In the genomic region with DNA sequence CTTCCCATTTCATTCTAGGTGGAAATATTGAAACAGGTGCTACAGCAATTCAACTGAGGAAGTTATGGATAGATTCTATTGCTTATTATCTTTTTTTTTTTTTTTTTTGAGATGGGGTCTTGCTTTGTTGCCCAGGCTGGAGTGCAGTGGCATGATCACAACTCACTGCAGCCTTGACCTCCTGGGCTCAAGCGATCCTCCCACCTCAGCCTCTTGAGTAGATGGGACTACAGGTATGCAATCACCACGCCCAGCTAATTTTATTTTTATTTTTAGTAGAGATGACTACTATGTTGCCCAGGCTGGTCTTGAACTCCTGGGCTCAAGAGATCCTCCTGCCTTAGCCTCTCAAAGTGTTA, we compare ENCODE assay signal across 7 cellular contexts. TPM values are rescaled to one million over a fixed set of nuclear protein-coding genes. Genes with fewer than 3 reads are reported as not detected.
DNase-seq lines count a peak whose midpoint lies in the region; ATAC-seq, FAIRE-seq and TF ChIP-seq lines count a peak whose summit lies in the region.
"Not testable (repeated sequence)": the region's sequence is repeated elsewhere in the genome, so short reads cannot be mapped to it uniquely, and the experiment has no call there.

No MANE protein-coding gene starts in this region.

- peaks cover 54% of the 10 kb centered on the region for H3K4me1 ChIP-seq in CD4-positive, CD25-positive, alpha-beta regulatory T cell (ENCODE audit: control insufficient read depth, insufficient read depth, low read length, poor library complexity, severe bottlenecking)
- H3K4me1 ChIP-seq in heart left ventricle (peaks cover 0 to 58% (median 31%) of the 10 kb centered on the region in 12 donors), HepG2 (ENCODE audit: insufficient read depth, low read length) (peaks cover 84% of the 10 kb centered on the region)

- peaks cover 27 to 79% (median 62%) of the 10 kb centered on the region in 4 donors for H3K4me1 Mint-ChIP-seq in CD4-positive, CD25-positive, alpha-beta regulatory T cell
- H3K4me1 Mint-ChIP-seq in activated CD4-positive, alpha-beta T cell treated with anti-CD3 and anti-CD28 coated beads for 36 hours, result peaks cover 86% of the 10 kb centered on the region
- peaks cover 86% of the 10 kb centered on the region for H3K4me1 Mint-ChIP-seq in activated naive CD4-positive, alpha-beta T cell treated with anti-CD3 and anti-CD28 coated beads for 36 hours (ENCODE audit: low read depth)
- peaks cover 31% of the 10 kb centered on the region for H3K4me1 Mint-ChIP-seq in neural crest cell
- peaks cover 60% of the 10 kb centered on the region for H3K4me1 Mint-ChIP-seq in stimulated activated effector memory CD8-positive, alpha-beta T cell treated with anti-CD3 and anti-CD28 coated beads, Interleukin-12 subunit alpha, Interleukin-12 subunit beta, amount 100 ng/mL, for 72 hours

- CTCF ChIA-PET in activated CD4-positive, alpha-beta T cell treated with anti-CD3 and anti-CD28 coated beads for 36 hours (lab: Charles Lee), result interaction anchor here (1.0 kb wide), 1 partner anchor 41 kb away, joined by 4 read pairs; no protein-coding TSS in a partner anchor
- CTCF ChIA-PET in activated naive CD4-positive, alpha-beta T cell treated with anti-CD3 and anti-CD28 coated beads for 36 hours (lab: Charles Lee); HepG2 (lab: Yijun Ruan, JAX; ENCODE audit: low intra/inter-chr PET ratio, low total read pairs): not testable (repeated sequence)

- POLR2A ChIA-PET in activated CD4-positive, alpha-beta T cell treated with anti-CD3 and anti-CD28 coated beads for 36 hours (lab: Charles Lee), result not testable (repeated sequence)
- POLR2A ChIA-PET in HepG2 (lab: Yijun Ruan, JAX), result interaction anchor here (4.4 kb wide), 1 partner anchor 103 kb away, joined by 17 read pairs; the partner anchor contains the start of gene POP4

- H3K27ac ChIP-seq in CD4-positive, CD25-positive, alpha-beta regulatory T cell (ENCODE audit: insufficient read depth, low read length, poor library complexity, severe bottlenecking), result not testable (repeated sequence)
- H3K27ac ChIP-seq in heart left ventricle (peak overlapping the region in 11 of 12 donors; percentile 10 to 81 (median 59)), HepG2 (ENCODE audit: extremely low read length, insufficient read depth, low read length) (peak overlapping the region; percentile 95)

- FAIRE-seq in HepG2 (lab: Jason Lieb, UNC), result not testable (repeated sequence)

- TF ChIP-seq RAD21 in HepG2 (CRISPR knock-in tag; IDR thresholded peaks at IDR 0.05), result not testable (repeated sequence)

- H3K4me3 Mint-ChIP-seq in CD4-positive, CD25-positive, alpha-beta regulatory T cell, result peak overlapping the region in 1 of 4 donors; percentile 59
- not testable (repeated sequence) for H3K4me3 Mint-ChIP-seq in activated CD4-positive, alpha-beta T cell treated with anti-CD3 and anti-CD28 coated beads for 36 hours; activated naive CD4-positive, alpha-beta T cell treated with anti-CD3 and anti-CD28 coated beads for 36 hours; stimulated activated effector memory CD8-positive, alpha-beta T cell treated with anti-CD3 and anti-CD28 coated beads, Interleukin-12 subunit alpha, Interleukin-12 subunit beta, amount 100 ng/mL, for 72 hours
- peak overlapping the region; percentile 1 for H3K4me3 Mint-ChIP-seq in neural crest cell

- not testable (repeated sequence) for TF ChIP-seq CTCF in heart left ventricle (IDR thresholded peaks at IDR 0.05); HepG2 (CRISPR knock-in tag; IDR thresholded peaks at IDR 0.05); neural crest cell (conservative IDR thresholded peaks at IDR 0.05)

- not testable (repeated sequence) for H2AFZ ChIP-seq in HepG2 (ENCODE audit: low read length)

- H3K36me3 ChIP-seq in CD4-positive, CD25-positive, alpha-beta regulatory T cell (ENCODE audit: control insufficient read depth, insufficient read depth, low read length), result peaks cover 41% of the 10 kb centered on the region
- H3K36me3 ChIP-seq in heart left ventricle (peaks cover 0 to 42% (median 28%) of the 10 kb centered on the region in 9 donors), HepG2 (replicated peaks in 1 of 2; ENCODE audit: control insufficient read depth in 1 of 2, insufficient read depth in 2 of 2, low read length in 2 of 2) (peaks cover 2 to 25% of the 10 kb centered on the region in 2 experiments; a peak in 3 of 5 replicates)

- intact Hi-C loops in activated CD4-positive, alpha-beta T cell treated with anti-CD3 and anti-CD28 coated beads for 36 hours (cut with DNase I, micrococcal nuclease); activated naive CD4-positive, alpha-beta T cell treated with anti-CD3 and anti-CD28 coated beads for 36 hours (cut with micrococcal nuclease); heart left ventricle (cut with DNase I): not testable (repeated sequence)
- intact Hi-C loops in HepG2 (cut with micrococcal nuclease; ENCODE audit: unreplicated experiment), result loop anchor here (5.0 kb wide), 1 partner anchor 102 kb away; the partner anchor contains the start of gene POP4

- not testable (repeated sequence) for H3K9me3 ChIP-seq in CD4-positive, CD25-positive, alpha-beta regulatory T cell (ENCODE audit: control insufficient read depth in 2 of 2, low read length in 2 of 2); heart left ventricle; HepG2 (ENCODE audit: low read length)

- not testable (repeated sequence) for H3K27me3 Mint-ChIP-seq in CD4-positive, CD25-positive, alpha-beta regulatory T cell; activated CD4-positive, alpha-beta T cell treated with anti-CD3 and anti-CD28 coated beads for 36 hours; activated naive CD4-positive, alpha-beta T cell treated with anti-CD3 and anti-CD28 coated beads for 36 hours (ENCODE audit: low read depth); neural crest cell (ENCODE audit: low read depth)

- in situ Hi-C loops in HepG2 (cut with HindIII; ENCODE audit: extremely low pct_ligation_motif_present, low pct_unique_long_range_greater_than_20kb), result not testable (repeated sequence)

- not testable (repeated sequence) for H3K9me3 Mint-ChIP-seq in CD4-positive, CD25-positive, alpha-beta regulatory T cell; activated CD4-positive, alpha-beta T cell treated with anti-CD3 and anti-CD28 coated beads for 36 hours (ENCODE audit: low read depth); activated naive CD4-positive, alpha-beta T cell treated with anti-CD3 and anti-CD28 coated beads for 36 hours; neural crest cell; stimulated activated effector memory CD8-positive, alpha-beta T cell treated with anti-CD3 and anti-CD28 coated beads, Interleukin-12 subunit alpha, Interleukin-12 subunit beta, amount 100 ng/mL, for 72 hours

- H4K20me1 ChIP-seq in HepG2 (ENCODE audit: insufficient read depth, low read length), result not testable (repeated sequence)

- not testable (repeated sequence) for H3K27me3 ChIP-seq in CD4-positive, CD25-positive, alpha-beta regulatory T cell (ENCODE audit: control insufficient read depth, insufficient read depth, low read length); heart left ventricle; HepG2 (ENCODE audit: control insufficient read depth in 1 of 2, insufficient read depth in 2 of 2, low read length in 2 of 2)

- H3K27ac Mint-ChIP-seq in CD4-positive, CD25-positive, alpha-beta regulatory T cell, result peak overlapping the region; percentile 43 to 90 (median 74)
- H3K27ac Mint-ChIP-seq in activated CD4-positive, alpha-beta T cell treated with anti-CD3 and anti-CD28 coated beads for 36 hours, result peak overlapping the region; percentile 27
- peak overlapping the region; percentile 31 for H3K27ac Mint-ChIP-seq in activated naive CD4-positive, alpha-beta T cell treated with anti-CD3 and anti-CD28 coated beads for 36 hours
- H3K27ac Mint-ChIP-seq in neural crest cell (ENCODE audit: unreplicated experiment), result not testable (repeated sequence)
- peak overlapping the region; percentile 52 for H3K27ac Mint-ChIP-seq in stimulated activated effector memory CD8-positive, alpha-beta T cell treated with anti-CD3 and anti-CD28 coated beads, Interleukin-12 subunit alpha, Interleukin-12 subunit beta, amount 100 ng/mL, for 72 hours

- WGBS in heart left ventricle, 4 donors, result 91 to 95% (median 93%) methylated on average over 2 of the region's 2 CpGs
- 87% methylated on average over 2 of the region's 2 CpGs for WGBS in HepG2 (ENCODE audit: low lambda C conversion rate)

- H3K4me2 ChIP-seq in HepG2 (ENCODE audit: low read depth, low read length), result peak overlapping the region; percentile 98

- not testable (repeated sequence) for TF ChIP-seq POLR2A in heart left ventricle (IDR thresholded peaks at IDR 0.05); HepG2 (IDR thresholded peaks at IDR 0.05; ENCODE audit: insufficient read depth in 1 of 2, low read depth in 2 of 2, low read length in 2 of 2)

- H3K36me3 Mint-ChIP-seq in CD4-positive, CD25-positive, alpha-beta regulatory T cell, result peaks cover 17% of the 10 kb centered on the region
- H3K36me3 Mint-ChIP-seq in activated CD4-positive, alpha-beta T cell treated with anti-CD3 and anti-CD28 coated beads for 36 hours (ENCODE audit: low read depth), result peaks cover 47% of the 10 kb centered on the region
- peaks cover 31% of the 10 kb centered on the region for H3K36me3 Mint-ChIP-seq in activated naive CD4-positive, alpha-beta T cell treated with anti-CD3 and anti-CD28 coated beads for 36 hours (ENCODE audit: low read depth)
- not testable (repeated sequence) for H3K36me3 Mint-ChIP-seq in neural crest cell (ENCODE audit: low read depth)
- peaks cover 64% of the 10 kb centered on the region for H3K36me3 Mint-ChIP-seq in stimulated activated effector memory CD8-positive, alpha-beta T cell treated with anti-CD3 and anti-CD28 coated beads, Interleukin-12 subunit alpha, Interleukin-12 subunit beta, amount 100 ng/mL, for 72 hours

- DNase-seq in CD4-positive, CD25-positive, alpha-beta regulatory T cell; activated CD4-positive, alpha-beta T cell treated with anti-CD3 and anti-CD28 coated beads for 36 hours; activated naive CD4-positive, alpha-beta T cell treated with anti-CD3 and anti-CD28 coated beads for 36 hours; heart left ventricle; HepG2 (ENCODE audit: low spot score); neural crest cell (ENCODE audit: low read depth, low spot score); stimulated activated effector memory CD8-positive, alpha-beta T cell treated with anti-CD3 and anti-CD28 coated beads, Interleukin-12 subunit alpha, Interleukin-12 subunit beta, amount 100 ng/mL, for 72 hours (ENCODE audit: low spot score in 2 of 2): not testable (repeated sequence)

- not testable (repeated sequence) for TF ChIP-seq EP300 in HepG2 (IDR thresholded peaks at IDR 0.05; ENCODE audit: low read depth in 2 of 2, low read length in 2 of 2); HepG2 (CRISPR knock-in tag; IDR thresholded peaks at IDR 0.05; ENCODE audit: borderline replicate concordance)

- not testable (repeated sequence) for H3K4me3 ChIP-seq in CD4-positive, CD25-positive, alpha-beta regulatory T cell (ENCODE audit: low read depth, low read length)
- peak overlapping the region in 1 of 12 donors; percentile 19 for H3K4me3 ChIP-seq in heart left ventricle
- H3K4me3 ChIP-seq in HepG2 (replicated peaks in 1 of 3; ENCODE audit: insufficient read depth in 1 of 3, low read depth in 2 of 3, low read length in 3 of 3), result peak overlapping the region in 2 of 3 experiments; percentile 45 to 74; a peak in 3 of 6 replicates

- not testable (repeated sequence) for BruUV-seq in HepG2 (replicated peaks; lab: Mats Ljungman, UMichigan)

- peak overlapping the region; percentile 76 for H3K9ac ChIP-seq in HepG2 (ENCODE audit: insufficient read depth, low read depth, low read length)

- not testable (repeated sequence) for ATAC-seq in CD4-positive, CD25-positive, alpha-beta regulatory T cell (ENCODE audit: low read depth in 2 of 2); activated CD4-positive, alpha-beta T cell treated with anti-CD3 and anti-CD28 coated beads for 36 hours; heart left ventricle; HepG2; stimulated activated effector memory CD8-positive, alpha-beta T cell treated with anti-CD3 and anti-CD28 coated beads, Interleukin-12 subunit alpha, Interleukin-12 subunit beta, amount 100 ng/mL, for 72 hours

- H3K79me2 ChIP-seq in HepG2 (ENCODE audit: insufficient read depth, low read length), result not testable (repeated sequence)

RNA-seq across cellular contexts. Expression of gene C19orf12, which starts 5.6 kb away (rescaled TPM):
- 22.8 TPM for total RNA-seq in CD4-positive, CD25-positive, alpha-beta regulatory T cell
- 10 to 100 TPM; 28.3 to 33.7 (median 31.0) TPM for polyA plus RNA-seq in CD4-positive, CD25-positive, alpha-beta regulatory T cell
- total RNA-seq in activated CD4-positive, alpha-beta T cell treated with anti-CD3 and anti-CD28 coated beads for 36 hours, result 10 to 100 TPM; 26.7 to 35.7 TPM
- total RNA-seq in activated naive CD4-positive, alpha-beta T cell treated with anti-CD3 and anti-CD28 coated beads for 36 hours, result 10 to 100 TPM; 21.6 to 24.3 TPM
- total RNA-seq in heart left ventricle, result 10 to 100 TPM; 35.7 to 80.3 (median 49.2) TPM
- polyA plus RNA-seq in heart left ventricle, result 10 to 100 TPM; 34.0 to 47.1 TPM
- total RNA-seq in HepG2 (2016; rRNA removed; fragmentation: Illumina TruSeq; extraction: Trizol), result 34.4 and 34.8 TPM in 2 replicates
- 28.6 and 28.9 TPM in 2 replicates for total RNA-seq in HepG2 (2016; cell fraction: cytosol; rRNA removed; fragmentation: Illumina TruSeq; extraction: Trizol; ENCODE audit: low read depth)
- 29.0 and 35.2 TPM in 2 replicates for total RNA-seq in HepG2 (2016; cell fraction: insoluble cytoplasmic fraction; rRNA removed; fragmentation: Illumina TruSeq; extraction: Trizol)
- 73.3 and 76.2 TPM in 2 replicates for total RNA-seq in HepG2 (2016; cell fraction: membrane; rRNA removed; fragmentation: Illumina TruSeq; extraction: Trizol)
- 17.3 and 21.4 TPM in 2 replicates for total RNA-seq in HepG2 (2016; cell fraction: nucleus; rRNA removed; fragmentation: Illumina TruSeq; extraction: Trizol)
- 17.7 and 19.6 TPM in 2 replicates for polyA plus RNA-seq in HepG2 (2011; rRNA removed)
- 18.1 TPM in 2 replicates for polyA plus RNA-seq in HepG2 (2011; cell fraction: cytosol; rRNA removed)
- 13.1 and 14.3 TPM in 2 replicates for polyA plus RNA-seq in HepG2 (2011; cell fraction: nucleus; rRNA removed)
- polyA plus RNA-seq in HepG2 (2012), result 15.9 and 18.6 TPM in 2 replicates
- 37.7 and 38.6 TPM in 2 replicates for polyA plus RNA-seq in HepG2 (2016; cell fraction: cytosol; fragmentation: Illumina TruSeq; extraction: Trizol; ENCODE audit: low read depth)
- 28.6 and 34.2 TPM in 2 replicates for polyA plus RNA-seq in HepG2 (2016; cell fraction: insoluble cytoplasmic fraction; fragmentation: Illumina TruSeq; extraction: Trizol; ENCODE audit: low read depth)
- 64.1 and 65.3 TPM in 2 replicates for polyA plus RNA-seq in HepG2 (2016; cell fraction: membrane; fragmentation: Illumina TruSeq; extraction: Trizol; ENCODE audit: low read depth)
- polyA plus RNA-seq in HepG2 (2016; cell fraction: nucleus; fragmentation: Illumina TruSeq; extraction: Trizol; ENCODE audit: insufficient read depth, low read depth), result 29.3 and 31.8 TPM in 2 replicates
- polyA minus RNA-seq in HepG2 (2011; rRNA and poly(A)+ RNA removed; ENCODE audit: low replicate concordance), result 5.1 and 12.9 TPM in 2 replicates
- polyA minus RNA-seq in HepG2 (2011; cell fraction: cytosol; rRNA and poly(A)+ RNA removed), result 8.3 and 8.7 TPM in 2 replicates
- 6.7 and 10.4 TPM in 2 replicates for polyA minus RNA-seq in HepG2 (2011; cell fraction: nucleus; rRNA and poly(A)+ RNA removed)
- total RNA-seq in neural crest cell, result 37.9 and 38.1 TPM in 2 replicates

RNA-seq across cellular contexts. Expression of gene PLEKHF1, which starts 44.2 kb away (rescaled TPM):
- 21.0 TPM for total RNA-seq in CD4-positive, CD25-positive, alpha-beta regulatory T cell
- 10 to 100 TPM; 23.5 to 49.3 (median 35.2) TPM for polyA plus RNA-seq in CD4-positive, CD25-positive, alpha-beta regulatory T cell
- total RNA-seq in activated CD4-positive, alpha-beta T cell treated with anti-CD3 and anti-CD28 coated beads for 36 hours, result 10 to 100 TPM; 25.4 to 26.6 TPM
- 10 to 100 TPM; 20.7 to 21.0 TPM for total RNA-seq in activated naive CD4-positive, alpha-beta T cell treated with anti-CD3 and anti-CD28 coated beads for 36 hours
- 10 to 100 TPM in 8 of 9 donors, 1 to 10 TPM in 1; 7.8 to 46.1 (median 17.5) TPM for total RNA-seq in heart left ventricle
- polyA plus RNA-seq in heart left ventricle, result 10 to 100 TPM; 38.6 to 42.0 TPM
- 3.2 and 3.8 TPM in 2 replicates for total RNA-seq in HepG2 (2016; rRNA removed; fragmentation: Illumina TruSeq; extraction: Trizol)
- 1.5 TPM in 2 replicates for total RNA-seq in HepG2 (2016; cell fraction: cytosol; rRNA removed; fragmentation: Illumina TruSeq; extraction: Trizol; ENCODE audit: low read depth)
- total RNA-seq in HepG2 (2016; cell fraction: insoluble cytoplasmic fraction; rRNA removed; fragmentation: Illumina TruSeq; extraction: Trizol), result 3.0 and 4.1 TPM in 2 replicates
- total RNA-seq in HepG2 (2016; cell fraction: membrane; rRNA removed; fragmentation: Illumina TruSeq; extraction: Trizol), result 2.6 and 2.8 TPM in 2 replicates
- total RNA-seq in HepG2 (2016; cell fraction: nucleus; rRNA removed; fragmentation: Illumina TruSeq; extraction: Trizol), result 1.9 and 2.3 TPM in 2 replicates
- polyA plus RNA-seq in HepG2 (2011; rRNA removed), result 2.9 TPM in 2 replicates
- polyA plus RNA-seq in HepG2 (2011; cell fraction: cytosol; rRNA removed), result 1.7 and 4.1 TPM in 2 replicates
- 3.9 and 4.0 TPM in 2 replicates for polyA plus RNA-seq in HepG2 (2011; cell fraction: nucleus; rRNA removed)
- 0.71 and 1.4 TPM in 2 replicates for polyA plus RNA-seq in HepG2 (2012)
- polyA plus RNA-seq in HepG2 (2016; cell fraction: cytosol; fragmentation: Illumina TruSeq; extraction: Trizol; ENCODE audit: low read depth), result 0.36 and 0.54 TPM in 2 replicates
- 2.4 and 2.7 TPM in 2 replicates for polyA plus RNA-seq in HepG2 (2016; cell fraction: insoluble cytoplasmic fraction; fragmentation: Illumina TruSeq; extraction: Trizol; ENCODE audit: low read depth)
- polyA plus RNA-seq in HepG2 (2016; cell fraction: membrane; fragmentation: Illumina TruSeq; extraction: Trizol; ENCODE audit: low read depth), result 1.1 and 1.4 TPM in 2 replicates
- polyA plus RNA-seq in HepG2 (2016; cell fraction: nucleus; fragmentation: Illumina TruSeq; extraction: Trizol; ENCODE audit: insufficient read depth, low read depth), result 2.7 TPM in 2 replicates
- 2.0 and 6.9 TPM in 2 replicates for polyA minus RNA-seq in HepG2 (2011; rRNA and poly(A)+ RNA removed; ENCODE audit: low replicate concordance)
- 1.5 and 3.6 TPM in 2 replicates for polyA minus RNA-seq in HepG2 (2011; cell fraction: cytosol; rRNA and poly(A)+ RNA removed)
- polyA minus RNA-seq in HepG2 (2011; cell fraction: nucleus; rRNA and poly(A)+ RNA removed), result 2.1 and 3.0 TPM in 2 replicates
- total RNA-seq in neural crest cell, result 1.2 TPM in 2 replicates
